ENCODE assay signal across 1 cellular context in the genomic region with DNA sequence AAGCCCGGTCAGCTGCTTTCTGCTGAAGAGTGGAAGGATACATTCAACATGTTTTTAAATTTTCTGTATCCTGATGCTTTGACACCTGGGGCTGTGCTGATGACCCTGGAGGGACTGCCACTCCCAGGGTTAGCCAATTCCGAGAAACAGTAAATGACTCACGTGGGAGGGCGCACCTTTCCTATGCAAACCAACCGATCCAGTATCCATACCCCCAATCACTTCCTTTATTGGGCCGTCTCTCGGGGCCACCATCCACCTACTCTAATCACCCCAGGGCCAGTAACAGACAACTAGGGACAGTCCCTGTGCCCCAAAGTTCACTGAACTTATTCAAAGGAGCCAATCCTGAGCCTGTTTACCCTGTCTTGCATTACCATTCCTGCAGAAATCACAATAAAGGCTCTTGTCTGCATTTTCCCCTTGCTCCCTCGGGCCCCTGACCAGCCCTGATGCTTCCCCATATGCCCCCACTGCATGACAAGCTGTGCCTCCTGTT.
TF ChIP-seq lines count a peak whose summit lies in the region.

No MANE protein-coding gene starts in this region.

TF ChIP-seq in GM12878, 131 proteins besides CTCF, POLR2A, EP300 and RAD21:
- no peak for TF ChIP-seq SUZ12 (IDR thresholded peaks at IDR 0.05; ENCODE audit: unreplicated experiment)
- TF ChIP-seq, protein P1, sequence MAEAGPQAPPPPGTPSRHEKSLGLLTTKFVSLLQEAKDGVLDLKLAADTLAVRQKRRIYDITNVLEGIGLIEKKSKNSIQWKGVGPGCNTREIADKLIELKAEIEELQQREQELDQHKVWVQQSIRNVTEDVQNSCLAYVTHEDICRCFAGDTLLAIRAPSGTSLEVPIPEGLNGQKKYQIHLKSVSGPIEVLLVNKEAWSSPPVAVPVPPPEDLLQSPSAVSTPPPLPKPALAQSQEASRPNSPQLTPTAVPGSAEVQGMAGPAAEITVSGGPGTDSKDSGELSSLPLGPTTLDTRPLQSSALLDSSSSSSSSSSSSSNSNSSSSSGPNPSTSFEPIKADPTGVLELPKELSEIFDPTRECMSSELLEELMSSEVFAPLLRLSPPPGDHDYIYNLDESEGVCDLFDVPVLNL (IDR thresholded peaks at IDR 0.05; ENCODE audit: low read depth, low read length): no peak
- TF ChIP-seq NR2F1 (conservative IDR thresholded peaks at IDR 0.05): 0 out of 2 replicates have a peak, but pooled peaks have one; percentile 14
TF ChIP-seq in GM12878: peak in this region for 1.
